7 cellular contexts compared by ENCODE assay signal in genomic region chr15:68817304-68818087, GRCh38. TPM values are rescaled to one million over a fixed set of nuclear protein-coding genes. Genes with fewer than 3 reads are reported as not detected.
DNase-seq lines count a peak whose midpoint lies in the region; ATAC-seq, FAIRE-seq and TF ChIP-seq lines count a peak whose summit lies in the region.

No MANE protein-coding gene starts in this region.

- H3K27ac ChIP-seq in subcutaneous abdominal adipose tissue (ENCODE audit: low read depth, low read length): peak overlapping the region; percentile 99

- DNase-seq in RCC 7860 (ENCODE audit: low spot score) (peak; percentile 39), fibroblast of mammary gland (ENCODE audit: low read depth) (peak; percentile 51)
- DNase-seq in natural killer cell treated with Interleukin-12 subunit alpha and Interleukin-12 subunit beta and Interleukin-15 and Interleukin-18, amount 100 ng/mL, for 72 hours (ENCODE audit: low spot score): peak; percentile 85

- peaks cover 28% of the 10 kb centered on the region for H3K4me1 Mint-ChIP-seq in activated T-helper 17 cell treated with anti-CD3 and anti-CD28 coated beads, Interleukin-2, amount 50 U/mL, for 72 hours
- H3K4me1 Mint-ChIP-seq in natural killer cell treated with Interleukin-12 subunit alpha and Interleukin-12 subunit beta and Interleukin-15 and Interleukin-18, amount 100 ng/mL, for 72 hours (ENCODE audit: low read depth in 2 of 2): peaks cover 47 to 52% of the 10 kb centered on the region in 2 donors

- H3K27me3 ChIP-seq in subcutaneous abdominal adipose tissue (ENCODE audit: control insufficient read depth in 5 of 5, insufficient read depth in 4 of 5, low read length in 5 of 5): no peaks in the 10 kb centered on the region

- peak overlapping the region; percentile 89 for H3K4me3 ChIP-seq in fibroblast of mammary gland (ENCODE audit: control insufficient read depth, low read depth, low read length)
- peak overlapping the region; percentile 87 to 97 (median 89) for H3K4me3 ChIP-seq in subcutaneous abdominal adipose tissue (ENCODE audit: low read depth in 1 of 5, low read length in 5 of 5)

- TF ChIP-seq CTCF in fibroblast of mammary gland (conservative IDR thresholded peaks at IDR 0.05; ENCODE audit: control insufficient read depth, insufficient read depth, low read depth, low read length): no peak

- FAIRE-seq in RCC 7860 (lab: Jason Lieb, UNC): no peak

- peaks cover 3 to 62% (median 51%) of the 10 kb centered on the region in 5 donors for H3K4me1 ChIP-seq in subcutaneous abdominal adipose tissue (ENCODE audit: control insufficient read depth in 5 of 5, insufficient read depth in 5 of 5, low read length in 5 of 5)

- H3K9me3 ChIP-seq in subcutaneous abdominal adipose tissue (ENCODE audit: control insufficient read depth in 5 of 5, low read length in 5 of 5): no peaks in the 10 kb centered on the region

- H3K4me3 Mint-ChIP-seq in activated T-helper 17 cell treated with anti-CD3 and anti-CD28 coated beads, Interleukin-2, amount 50 U/mL, for 72 hours: peak overlapping the region; percentile 95
- peak overlapping the region; percentile 98 for H3K4me3 Mint-ChIP-seq in natural killer cell treated with Interleukin-12 subunit alpha and Interleukin-12 subunit beta and Interleukin-15 and Interleukin-18, amount 100 ng/mL, for 72 hours

- H3K9me3 Mint-ChIP-seq in activated T-helper 17 cell treated with anti-CD3 and anti-CD28 coated beads, Interleukin-2, amount 50 U/mL, for 72 hours: no peaks in the 10 kb centered on the region
- H3K9me3 Mint-ChIP-seq in natural killer cell treated with Interleukin-12 subunit alpha and Interleukin-12 subunit beta and Interleukin-15 and Interleukin-18, amount 100 ng/mL, for 72 hours: no peaks in the 10 kb centered on the region

- ATAC-seq in GM18498 (IDR thresholded peaks at IDR 0.05; ENCODE audit: unreplicated experiment) (peak; percentile 30), HG03354 (IDR thresholded peaks at IDR 0.05; ENCODE audit: poor library complexity, severe bottlenecking, unreplicated experiment) (peak; percentile 32)
- ATAC-seq in activated T-helper 17 cell treated with anti-CD3 and anti-CD28 coated beads, Interleukin-2, amount 50 U/mL, for 72 hours (replicated peaks): peak; percentile 53
- peak; percentile 60 to 69 for ATAC-seq in natural killer cell treated with Interleukin-12 subunit alpha and Interleukin-12 subunit beta and Interleukin-15 and Interleukin-18, amount 100 ng/mL, for 72 hours

- H3K36me3 ChIP-seq in subcutaneous abdominal adipose tissue (ENCODE audit: control insufficient read depth in 5 of 5, insufficient read depth in 5 of 5, low read length in 5 of 5): no peaks in the 10 kb centered on the region

- H3K27me3 Mint-ChIP-seq in activated T-helper 17 cell treated with anti-CD3 and anti-CD28 coated beads, Interleukin-2, amount 50 U/mL, for 72 hours: no peaks in the 10 kb centered on the region
- no peaks in the 10 kb centered on the region for H3K27me3 Mint-ChIP-seq in natural killer cell treated with Interleukin-12 subunit alpha and Interleukin-12 subunit beta and Interleukin-15 and Interleukin-18, amount 100 ng/mL, for 72 hours

- peaks cover 62% of the 10 kb centered on the region for H3K36me3 Mint-ChIP-seq in activated T-helper 17 cell treated with anti-CD3 and anti-CD28 coated beads, Interleukin-2, amount 50 U/mL, for 72 hours (ENCODE audit: low read depth)
- peaks cover 6% of the 10 kb centered on the region for H3K36me3 Mint-ChIP-seq in natural killer cell treated with Interleukin-12 subunit alpha and Interleukin-12 subunit beta and Interleukin-15 and Interleukin-18, amount 100 ng/mL, for 72 hours

- peak overlapping the region; percentile 86 for H3K27ac Mint-ChIP-seq in activated T-helper 17 cell treated with anti-CD3 and anti-CD28 coated beads, Interleukin-2, amount 50 U/mL, for 72 hours
- H3K27ac Mint-ChIP-seq in natural killer cell treated with Interleukin-12 subunit alpha and Interleukin-12 subunit beta and Interleukin-15 and Interleukin-18, amount 100 ng/mL, for 72 hours: peak overlapping the region; percentile 95 to 96

- H3K9ac ChIP-seq in subcutaneous abdominal adipose tissue (ENCODE audit: low read length in 5 of 5): peak overlapping the region; percentile 71 to 98 (median 92)

RNA-seq across cellular contexts. Expression of gene ANP32A, which starts 3.2 kb away (rescaled TPM):
- 100 to 1,000 TPM; 130 to 221 TPM for total RNA-seq in activated T-helper 17 cell treated with anti-CD3 and anti-CD28 coated beads, Interleukin-2, amount 50 U/mL, for 72 hours
- 100 to 1,000 TPM; 208 to 278 TPM for total RNA-seq in natural killer cell treated with Interleukin-12 subunit alpha and Interleukin-12 subunit beta and Interleukin-15 and Interleukin-18, amount 100 ng/mL, for 72 hours

Comparison
In these comparisons a context has a peak if more than half of its experiments do, and no peak if none do; other contexts are left out.
1. Peak in every context shown above with its lines: DNase-seq, ATAC-seq, H3K4me3 ChIP-seq and H3K27ac ChIP-seq.